18 cellular contexts compared by ENCODE assay signal in the genomic region with DNA sequence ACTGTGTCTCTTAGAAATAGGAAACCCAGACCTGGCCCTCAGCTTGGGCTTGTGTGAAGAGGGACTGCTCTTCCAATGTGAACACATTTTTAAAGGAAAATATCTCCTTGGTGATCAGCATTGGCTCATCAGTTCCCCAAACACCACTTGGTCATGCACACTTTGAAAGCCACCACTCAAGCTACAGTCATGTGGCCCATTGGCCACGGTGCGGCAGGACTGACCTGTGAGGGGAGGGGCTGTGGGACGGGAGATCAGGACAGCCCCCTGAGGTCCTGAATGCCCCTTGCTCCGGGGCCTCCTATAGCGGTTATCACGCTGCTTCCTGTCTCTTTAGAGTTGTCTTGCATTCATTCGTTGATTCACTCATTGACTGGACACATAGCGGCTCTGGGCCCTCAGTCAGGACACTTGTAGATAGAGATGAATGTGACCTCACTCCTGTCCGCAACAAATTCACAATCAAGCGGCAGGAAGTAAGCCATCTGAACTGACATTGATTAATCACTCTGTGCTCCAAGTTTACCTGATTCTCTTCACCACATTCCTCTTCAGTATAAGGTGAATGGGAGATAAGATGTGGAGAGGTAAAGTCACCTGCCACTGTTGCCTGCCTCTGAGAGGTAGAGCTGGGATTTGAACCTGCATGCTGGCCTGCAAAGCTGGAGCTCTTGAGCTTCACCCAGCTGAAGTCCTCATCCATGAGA.
DNase-seq lines count a peak whose midpoint lies in the region; ATAC-seq and TF ChIP-seq lines count a peak whose summit lies in the region.
"Had no signal": no experiment of that assay in that cellular context is flagged by ENCODE, and none has a peak within 500 bp of the region (broad histone marks: within the 10 kb centered on the region; RNA-seq: fewer than 3 reads in every experiment).

No MANE protein-coding gene starts in this region.

- H3K9me3 ChIP-seq in right atrium auricular region (no peaks in the 10 kb centered on the region), heart right ventricle (peaks cover 0 to 6% (median 0%) of the 10 kb centered on the region in 11 donors), stomach (no peaks in the 10 kb centered on the region)

- no peak for TF ChIP-seq POLR2A in stomach (IDR thresholded peaks at IDR 0.05)

- WGBS in heart right ventricle, 2 donors: 89% methylated on average over 10 of the region's 10 CpGs
- WGBS in stomach, 5 donors: 86 to 93% (median 88%) methylated on average over 9 to 10 of the region's 10 CpGs

- peaks cover 0 to 11% of the 10 kb centered on the region in 2 donors for H3K4me1 ChIP-seq in right atrium auricular region
- peaks cover 0 to 21% (median 0%) of the 10 kb centered on the region in 9 donors for H3K4me1 ChIP-seq in heart right ventricle
- H3K4me1 ChIP-seq in stomach: peaks cover 0 to 6% (median 3%) of the 10 kb centered on the region in 4 donors
- H3K4me1 ChIP-seq: BLaER1 had no signal

- DNase-seq in right atrium auricular region (ENCODE audit: low spot score) (peak; percentile 38), heart right ventricle (no peak), left lobe of liver (ENCODE audit: low spot score) (peak; percentile 23), stomach (peak; percentile 8), NCI-H2029 treated with DMSO at 0.1 percent for 48 hours (lab: John Stamatoyannopoulos, UW) (no peak)
- DNase-seq in activated naive CD4-positive, alpha-beta T cell (lab: John Stamatoyannopoulos, UW): no peak
- no peak for DNase-seq in activated effector memory CD4-positive, alpha-beta T cell treated with anti-CD3 and anti-CD28 coated beads, Interleukin-2, amount 50 U/mL, for 16 hours
- DNase-seq: 8988T; CD4-positive, alpha-beta memory T cell; DMS153; DMS79; GDM1; GOT3; H7; HFFc6 had no signal

- H3K36me3 ChIP-seq in right atrium auricular region: peaks cover 17% of the 10 kb centered on the region
- H3K36me3 ChIP-seq in heart right ventricle: peaks cover 0 to 98% (median 12%) of the 10 kb centered on the region in 9 donors
- H3K36me3 ChIP-seq in stomach: peaks cover 0 to 41% (median 15%) of the 10 kb centered on the region in 4 donors
- H3K36me3 ChIP-seq: BLaER1 had no signal

- H3K27me3 ChIP-seq in right atrium auricular region: no peaks in the 10 kb centered on the region
- no peaks in the 10 kb centered on the region for H3K27me3 ChIP-seq in heart right ventricle
- H3K27me3 ChIP-seq in stomach: no peaks in the 10 kb centered on the region
- H3K27me3 ChIP-seq: BLaER1 had no signal

- H3K27ac ChIP-seq in right atrium auricular region: no peak overlapping the region
- no peak overlapping the region for H3K27ac ChIP-seq in heart right ventricle
- peak overlapping the region in 1 of 5 donors; percentile 79 for H3K27ac ChIP-seq in stomach
- H3K27ac ChIP-seq: BLaER1, HL-60 had no signal

- no peak for TF ChIP-seq EP300 in stomach (IDR thresholded peaks at IDR 0.05)

- intact Hi-C loops in heart right ventricle (cut with DNase I): no loop called here
- intact Hi-C loops in stomach (cut with DNase I; ENCODE audit: low total_unique reads): no loop called here

- TF ChIP-seq CTCF in right atrium auricular region (IDR thresholded peaks at IDR 0.05) (no peak), heart right ventricle (IDR thresholded peaks at IDR 0.05) (no peak), stomach (IDR thresholded peaks at IDR 0.05) (no peak)

- no peak for ATAC-seq in heart right ventricle
- no peak for ATAC-seq in left lobe of liver
- ATAC-seq: HCT116 had no signal

- H3K4me3 ChIP-seq in right atrium auricular region: no peak overlapping the region
- H3K4me3 ChIP-seq in heart right ventricle: no peak overlapping the region
- H3K4me3 ChIP-seq in stomach: no peak overlapping the region
- H3K4me3 ChIP-seq: BLaER1 had no signal

Comparison
In these comparisons a context has a peak if more than half of its experiments do, and no peak if none do; other contexts are left out.
1. DNase-seq: peak in right atrium auricular region (single experiment), left lobe of liver (single experiment) and stomach (single experiment); none in heart right ventricle (0 of 2), NCI-H2029 treated with DMSO at 0.1 percent for 48 hours (single experiment), activated naive CD4-positive, alpha-beta T cell (0 of 4) and activated effector memory CD4-positive, alpha-beta T cell treated with anti-CD3 and anti-CD28 coated beads, Interleukin-2, amount 50 U/mL, for 16 hours (single experiment).